Comparison of ENCODE assay signal across 9 cellular contexts in genomic region chr15:51382787-51383186, GRCh38. TPM values are rescaled to one million over a fixed set of nuclear protein-coding genes. Genes with fewer than 3 reads are reported as not detected.
DNase-seq lines count a peak whose midpoint lies in the region; ATAC-seq and TF ChIP-seq lines count a peak whose summit lies in the region.
"Had no signal": no experiment of that assay in that cellular context is flagged by ENCODE, and none has a peak within 500 bp of the region (broad histone marks: within the 10 kb centered on the region; RNA-seq: fewer than 3 reads in every experiment).

No MANE protein-coding gene starts in this region.

- no peak overlapping the region for H2BK5ac ChIP-seq in mesendoderm (ENCODE audit: low read length)

- H3K4me3 Mint-ChIP-seq in activated CD4-positive, alpha-beta T cell treated with anti-CD3 and anti-CD28 coated beads for 36 hours = no peak overlapping the region
- no peak overlapping the region for H3K4me3 Mint-ChIP-seq in MCF 10A (ENCODE audit: unreplicated experiment)
- H3K4me3 Mint-ChIP-seq in activated CD8-positive, alpha-beta memory T cell treated with anti-CD3 and anti-CD28 coated beads, Interleukin-2, amount 10 ng/mL, durations not matched to agents 7 days and 5 days = no peak overlapping the region
- H3K4me3 Mint-ChIP-seq: activated naive CD4-positive, alpha-beta T cell treated with anti-CD3 and anti-CD28 coated beads, Interleukin-2, amount 50 U/mL, for 24 hours had no signal

- H3K4me1 ChIP-seq in mesendoderm (ENCODE audit: control insufficient read depth, low read depth, low read length) = peaks cover 2% of the 10 kb centered on the region

- H2BK15ac ChIP-seq in mesendoderm (replicated peaks; ENCODE audit: low read depth) = no peak overlapping the region

- no peak overlapping the region for H3K4ac ChIP-seq in mesendoderm (ENCODE audit: low read depth, low read length)

- no peak overlapping the region for H3K9ac ChIP-seq in mesendoderm (ENCODE audit: low read length)

- intact Hi-C loops in activated CD4-positive, alpha-beta T cell treated with anti-CD3 and anti-CD28 coated beads for 36 hours (cut with DNase I, micrococcal nuclease) = no loop called here
- intact Hi-C loops in MCF 10A (cut with micrococcal nuclease) (loop anchor here (10.0 kb wide), 1 partner anchor 468 kb away; no protein-coding TSS in a partner anchor), sciatic nerve (cut with DNase I) (loop anchor here (10.0 kb wide), 1 partner anchor 98 kb away; no protein-coding TSS in a partner anchor)

- no peaks in the 10 kb centered on the region for H3K79me1 ChIP-seq in mesendoderm (ENCODE audit: low read length)

- no peak overlapping the region for H3K27ac ChIP-seq in mesendoderm (ENCODE audit: low read depth, low read length)

- H3K79me2 ChIP-seq in mesendoderm (ENCODE audit: control insufficient read depth, insufficient read depth, low read length) = no peaks in the 10 kb centered on the region

- no peak overlapping the region for H2BK120ac ChIP-seq in mesendoderm (ENCODE audit: low read depth, low read length)

- CTCF ChIA-PET in activated CD4-positive, alpha-beta T cell treated with anti-CD3 and anti-CD28 coated beads for 36 hours (lab: Charles Lee) = interaction anchor here (0.5 to 3.1 kb wide), 6 partner anchors 19 to 339 kb away, joined by 3 to 17 read pairs (median 3); no protein-coding TSS in a partner anchor
- CTCF ChIA-PET in MCF 10A (lab: Yijun Ruan, JAX) = interaction anchor here (0.5 to 9.7 kb wide), 26 partner anchors 9 to 466 kb away, joined by 3 to 195 read pairs (median 4); no protein-coding TSS in a partner anchor
- CTCF ChIA-PET in activated CD8-positive, alpha-beta memory T cell treated with anti-CD3 and anti-CD28 coated beads, Interleukin-2, amount 10 ng/mL, durations not matched to agents 7 days and 5 days (lab: Charles Lee) = interaction anchor here (0.7 to 1.0 kb wide), 3 partner anchors 22 to 294 kb away, joined by 3 to 4 read pairs (median 4); no protein-coding TSS in a partner anchor

- H3K4me1 Mint-ChIP-seq in activated CD4-positive, alpha-beta T cell treated with anti-CD3 and anti-CD28 coated beads for 36 hours = no peaks in the 10 kb centered on the region
- peaks cover 13% of the 10 kb centered on the region for H3K4me1 Mint-ChIP-seq in MCF 10A (ENCODE audit: insufficient read depth, unreplicated experiment)
- no peaks in the 10 kb centered on the region for H3K4me1 Mint-ChIP-seq in activated CD8-positive, alpha-beta memory T cell treated with anti-CD3 and anti-CD28 coated beads, Interleukin-2, amount 10 ng/mL, durations not matched to agents 7 days and 5 days
- H3K4me1 Mint-ChIP-seq: activated naive CD4-positive, alpha-beta T cell treated with anti-CD3 and anti-CD28 coated beads, Interleukin-2, amount 50 U/mL, for 24 hours had no signal

- DNase-seq in activated CD4-positive, alpha-beta T cell treated with anti-CD3 and anti-CD28 coated beads for 36 hours = peak; percentile 21
- DNase-seq in activated CD4-positive, alpha-beta T cell treated with anti-CD3 and anti-CD28 coated beads, Interleukin-2, amount 50 U/mL, for 4 hours = no peak
- DNase-seq in NCI-H1092 (lab: John Stamatoyannopoulos, UW) = peak; percentile 18
- peak; percentile 65 for DNase-seq in MCF 10A (ENCODE audit: unreplicated experiment)
- DNase-seq in mesendoderm = peak; percentile 81
- no peak for DNase-seq in SW 1271 (lab: John Stamatoyannopoulos, UW)
- no peak for DNase-seq in sciatic nerve (ENCODE audit: low spot score)
- DNase-seq in activated CD8-positive, alpha-beta memory T cell treated with anti-CD3 and anti-CD28 coated beads, Interleukin-2, amount 10 ng/mL, durations not matched to agents 7 days and 5 days = no peak

- no peak overlapping the region for H3K4me2 ChIP-seq in mesendoderm (ENCODE audit: low read length)

- no peaks in the 10 kb centered on the region for H3K9me3 Mint-ChIP-seq in activated CD4-positive, alpha-beta T cell treated with anti-CD3 and anti-CD28 coated beads for 36 hours (ENCODE audit: low read depth)
- H3K9me3 Mint-ChIP-seq in MCF 10A (ENCODE audit: unreplicated experiment) = no peaks in the 10 kb centered on the region
- no peaks in the 10 kb centered on the region for H3K9me3 Mint-ChIP-seq in activated CD8-positive, alpha-beta memory T cell treated with anti-CD3 and anti-CD28 coated beads, Interleukin-2, amount 10 ng/mL, durations not matched to agents 7 days and 5 days (ENCODE audit: low read depth)
- H3K9me3 Mint-ChIP-seq: activated naive CD4-positive, alpha-beta T cell treated with anti-CD3 and anti-CD28 coated beads, Interleukin-2, amount 50 U/mL, for 24 hours had no signal

- H4K5ac ChIP-seq in mesendoderm (ENCODE audit: low read length) = no peak overlapping the region

- no peaks in the 10 kb centered on the region for H3K27me3 ChIP-seq in mesendoderm (ENCODE audit: insufficient read depth, low read length, poor library complexity)

- peak; percentile 47 for TF ChIP-seq CTCF in MCF 10A (IDR thresholded peaks at IDR 0.05; ENCODE audit: unreplicated experiment)

- H3K27me3 Mint-ChIP-seq in activated CD4-positive, alpha-beta T cell treated with anti-CD3 and anti-CD28 coated beads for 36 hours = peaks cover 11% of the 10 kb centered on the region
- no peaks in the 10 kb centered on the region for H3K27me3 Mint-ChIP-seq in MCF 10A (ENCODE audit: insufficient read depth, unreplicated experiment)
- peaks cover 24% of the 10 kb centered on the region for H3K27me3 Mint-ChIP-seq in activated CD8-positive, alpha-beta memory T cell treated with anti-CD3 and anti-CD28 coated beads, Interleukin-2, amount 10 ng/mL, durations not matched to agents 7 days and 5 days

- POLR2A ChIA-PET in activated CD4-positive, alpha-beta T cell treated with anti-CD3 and anti-CD28 coated beads for 36 hours (lab: Charles Lee) = no interaction called here
- POLR2A ChIA-PET in MCF 10A (lab: Yijun Ruan, JAX) = interaction anchor here (0.7 to 2.5 kb wide), 2 partner anchors 191 to 220 kb away, joined by 3 to 12 read pairs; no protein-coding TSS in a partner anchor

- H3K23ac ChIP-seq in mesendoderm (ENCODE audit: low read length) = no peak overlapping the region

- no peaks in the 10 kb centered on the region for H3K36me3 Mint-ChIP-seq in activated CD4-positive, alpha-beta T cell treated with anti-CD3 and anti-CD28 coated beads for 36 hours (ENCODE audit: low read depth)
- no peaks in the 10 kb centered on the region for H3K36me3 Mint-ChIP-seq in MCF 10A (ENCODE audit: insufficient read depth, unreplicated experiment)
- no peaks in the 10 kb centered on the region for H3K36me3 Mint-ChIP-seq in activated CD8-positive, alpha-beta memory T cell treated with anti-CD3 and anti-CD28 coated beads, Interleukin-2, amount 10 ng/mL, durations not matched to agents 7 days and 5 days
- H3K36me3 Mint-ChIP-seq: activated naive CD4-positive, alpha-beta T cell treated with anti-CD3 and anti-CD28 coated beads, Interleukin-2, amount 50 U/mL, for 24 hours had no signal

- H2AK5ac ChIP-seq in mesendoderm (ENCODE audit: low read length) = no peak overlapping the region

- no TSS peak for BruUV-seq in MCF 10A (replicated peaks; lab: Mats Ljungman, UMichigan)

- ATAC-seq in activated CD4-positive, alpha-beta T cell treated with anti-CD3 and anti-CD28 coated beads for 36 hours = no peak
- no peak for ATAC-seq in sciatic nerve
- ATAC-seq in activated CD8-positive, alpha-beta memory T cell treated with anti-CD3 and anti-CD28 coated beads, Interleukin-2, amount 10 ng/mL, durations not matched to agents 7 days and 5 days = no peak

- no peak overlapping the region for H3K4me3 ChIP-seq in mesendoderm (ENCODE audit: low read length)

- H4K8ac ChIP-seq in mesendoderm (ENCODE audit: low read depth, low read length) = no peak overlapping the region

- H3K27ac Mint-ChIP-seq in activated CD4-positive, alpha-beta T cell treated with anti-CD3 and anti-CD28 coated beads for 36 hours = no peak overlapping the region
- no peak overlapping the region for H3K27ac Mint-ChIP-seq in MCF 10A (ENCODE audit: low read depth, unreplicated experiment)
- no peak overlapping the region for H3K27ac Mint-ChIP-seq in activated CD8-positive, alpha-beta memory T cell treated with anti-CD3 and anti-CD28 coated beads, Interleukin-2, amount 10 ng/mL, durations not matched to agents 7 days and 5 days
- H3K27ac Mint-ChIP-seq: activated naive CD4-positive, alpha-beta T cell treated with anti-CD3 and anti-CD28 coated beads, Interleukin-2, amount 50 U/mL, for 24 hours had no signal

- H3K18ac ChIP-seq in mesendoderm (ENCODE audit: low read length) = no peak overlapping the region

- no CpG with 5 or more reads among the region's 4 CpGs for WGBS in mesendoderm (ENCODE audit: extremely low coverage, insufficient coverage, low lambda C conversion rate)

- H3K56ac ChIP-seq in mesendoderm (ENCODE audit: low read length) = no peak overlapping the region

- no peaks in the 10 kb centered on the region for H3K36me3 ChIP-seq in mesendoderm (ENCODE audit: control insufficient read depth, insufficient read depth, low read length)

RNA-seq across cellular contexts. Expression of gene GLDN, which starts 41.3 kb away (rescaled TPM):
- not detected for total RNA-seq in activated CD4-positive, alpha-beta T cell treated with anti-CD3 and anti-CD28 coated beads for 36 hours
- not detected in 2 replicates for total RNA-seq in MCF 10A (2022)
- 0.08 TPM for polyA plus RNA-seq in mesendoderm (2013, experiment 1 of 2)
- polyA plus RNA-seq in mesendoderm (2013, experiment 2 of 2) = 0.10 TPM
- 94.5 TPM for total RNA-seq in sciatic nerve
- not detected for total RNA-seq in activated CD8-positive, alpha-beta memory T cell treated with anti-CD3 and anti-CD28 coated beads, Interleukin-2, amount 10 ng/mL, durations not matched to agents 7 days and 5 days

RNA-seq across cellular contexts. Expression of gene CYP19A1, which starts 44.4 kb away (rescaled TPM):
- total RNA-seq in activated CD4-positive, alpha-beta T cell treated with anti-CD3 and anti-CD28 coated beads for 36 hours = not detected
- 1.1 TPM in 1 of 2 replicates, not detected in the other for total RNA-seq in MCF 10A (2022)
- polyA plus RNA-seq in mesendoderm (2013, experiment 1 of 2) = 0.55 TPM
- 0.60 TPM for polyA plus RNA-seq in mesendoderm (2013, experiment 2 of 2)
- 24.0 TPM for total RNA-seq in sciatic nerve
- total RNA-seq in activated CD8-positive, alpha-beta memory T cell treated with anti-CD3 and anti-CD28 coated beads, Interleukin-2, amount 10 ng/mL, durations not matched to agents 7 days and 5 days = 1 to 10 TPM in 1 of 2 experiments, not detected in 1; 1.0 TPM

Comparison
In these comparisons a context has a peak if more than half of its experiments do, and no peak if none do; other contexts are left out.
1. DNase-seq: peak in activated CD4-positive, alpha-beta T cell treated with anti-CD3 and anti-CD28 coated beads for 36 hours (single experiment), NCI-H1092 (single experiment), MCF 10A (single experiment) and mesendoderm (single experiment); none in activated CD4-positive, alpha-beta T cell treated with anti-CD3 and anti-CD28 coated beads, Interleukin-2, amount 50 U/mL, for 4 hours (0 of 2), SW 1271 (0 of 2), sciatic nerve (single experiment) and activated CD8-positive, alpha-beta memory T cell treated with anti-CD3 and anti-CD28 coated beads, Interleukin-2, amount 10 ng/mL, durations not matched to agents 7 days and 5 days (single experiment).
2. RNA of gene GLDN, which starts 41.3 kb away (total RNA-seq): 94.5 TPM in sciatic nerve (single experiment); not detected in activated CD4-positive, alpha-beta T cell treated with anti-CD3 and anti-CD28 coated beads for 36 hours, not detected in MCF 10A and not detected in activated CD8-positive, alpha-beta memory T cell treated with anti-CD3 and anti-CD28 coated beads, Interleukin-2, amount 10 ng/mL, durations not matched to agents 7 days and 5 days; every median in the first group is over 10 times any median in the second.
3. RNA of gene CYP19A1, which starts 44.4 kb away (total RNA-seq): 24.0 TPM in sciatic nerve (single experiment); 1.0 TPM in activated CD8-positive, alpha-beta memory T cell treated with anti-CD3 and anti-CD28 coated beads, Interleukin-2, amount 10 ng/mL, durations not matched to agents 7 days and 5 days, 1.1 TPM in MCF 10A and not detected in activated CD4-positive, alpha-beta T cell treated with anti-CD3 and anti-CD28 coated beads for 36 hours; every median in the first group is over 10 times any median in the second.
4. intact Hi-C loops: an anchor here in MCF 10A (10.0 kb wide) and sciatic nerve (10.0 kb wide); none called in activated CD4-positive, alpha-beta T cell treated with anti-CD3 and anti-CD28 coated beads for 36 hours.